In genomic region chr10:44301781-44302400, GRCh38 we compare ENCODE assay signal across 1 cellular context.
TF ChIP-seq lines count a peak whose summit lies in the region.

No MANE protein-coding gene starts in this region.

TF ChIP-seq in IMR-90, 13 proteins besides CTCF, POLR2A, EP300 and RAD21 (continued from another document):
- TF ChIP-seq USF2 (IDR thresholded peaks at IDR 0.05; ENCODE audit: low read depth, low read length) (no peak), BHLHE40 (IDR thresholded peaks at IDR 0.05; ENCODE audit: low read depth, low read length) (no peak)
